1 cellular context compared by ENCODE assay signal in the genomic region with DNA sequence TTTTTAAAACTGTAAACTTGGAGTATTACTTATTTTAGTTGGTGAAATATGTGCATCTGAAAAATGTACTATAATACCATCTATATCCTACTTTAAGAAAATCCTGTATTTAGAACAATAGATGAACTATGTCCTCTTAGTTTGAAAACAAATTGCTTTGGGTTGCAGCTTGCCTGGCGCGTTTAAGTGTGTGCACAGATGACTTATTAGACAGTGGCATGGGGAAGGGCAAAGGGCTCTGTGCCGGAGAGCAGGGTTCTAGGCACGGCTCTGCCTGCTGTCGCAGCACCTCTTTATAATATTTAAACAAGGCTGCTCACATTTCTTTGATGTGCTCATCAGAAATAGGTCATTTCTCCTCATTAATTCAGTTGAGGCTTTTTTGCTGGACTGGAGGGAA.
A peak's percentile ranks its signal among the peaks of the same experiment; 100 is the strongest.
TF ChIP-seq lines count a peak whose summit lies in the region.

No MANE protein-coding gene starts in this region.

TF ChIP-seq in HepG2, 621 proteins besides CTCF, POLR2A, EP300 and RAD21:
- no peak for TF ChIP-seq SMC3 (IDR thresholded peaks at IDR 0.05; ENCODE audit: low read length)
- peak; percentile 90 for TF ChIP-seq ZNF7 (CRISPR knock-in tag; IDR thresholded peaks at IDR 0.05)
